Comparison of ENCODE assay signal across 1 cellular context in genomic region chr19:16213076-16213475, GRCh38.
TF ChIP-seq lines count a peak whose summit lies in the region.

No MANE protein-coding gene starts in this region.

TF ChIP-seq in IMR-90, 13 proteins besides CTCF, POLR2A, EP300 and RAD21:
- TF ChIP-seq USF2 (IDR thresholded peaks at IDR 0.05; ENCODE audit: low read depth, low read length) (no peak), MAZ (IDR thresholded peaks at IDR 0.05; ENCODE audit: borderline replicate concordance, low read depth, low read length) (no peak), RFX5 (IDR thresholded peaks at IDR 0.05; ENCODE audit: low read depth, low read length) (no peak), BHLHE40 (IDR thresholded peaks at IDR 0.05; ENCODE audit: low read depth, low read length) (no peak), CEBPB (IDR thresholded peaks at IDR 0.05; ENCODE audit: low read depth, low read length) (no peak), CHD1 (IDR thresholded peaks at IDR 0.05; ENCODE audit: low read depth, low read length) (no peak), MAFK (IDR thresholded peaks at IDR 0.05; ENCODE audit: low read depth, low read length) (no peak), RCOR1 (IDR thresholded peaks at IDR 0.05; ENCODE audit: insufficient replicate concordance, low read length) (no peak), NFE2L2 (IDR thresholded peaks at IDR 0.05; ENCODE audit: low read depth, low read length) (no peak), SMC3 (IDR thresholded peaks at IDR 0.05; ENCODE audit: low read depth, low read length) (no peak), FOS (IDR thresholded peaks at IDR 0.05; ENCODE audit: low read depth, low read length) (no peak), ELK1 (IDR thresholded peaks at IDR 0.05; ENCODE audit: borderline replicate concordance, low read depth, low read length) (no peak), MXI1 (IDR thresholded peaks at IDR 0.05; ENCODE audit: borderline replicate concordance, low read depth, low read length) (no peak)
